1 cellular context compared by ENCODE assay signal in genomic region chr6:5025911-5026819, GRCh38.
A peak's percentile ranks its signal among the peaks of the same experiment; 100 is the strongest.
TF ChIP-seq lines count a peak whose summit lies in the region.

No MANE protein-coding gene starts in this region.

TF ChIP-seq in HEK293, 187 proteins besides CTCF, POLR2A, EP300 and RAD21 (continued from another document):
- TF ChIP-seq, protein P1, sequence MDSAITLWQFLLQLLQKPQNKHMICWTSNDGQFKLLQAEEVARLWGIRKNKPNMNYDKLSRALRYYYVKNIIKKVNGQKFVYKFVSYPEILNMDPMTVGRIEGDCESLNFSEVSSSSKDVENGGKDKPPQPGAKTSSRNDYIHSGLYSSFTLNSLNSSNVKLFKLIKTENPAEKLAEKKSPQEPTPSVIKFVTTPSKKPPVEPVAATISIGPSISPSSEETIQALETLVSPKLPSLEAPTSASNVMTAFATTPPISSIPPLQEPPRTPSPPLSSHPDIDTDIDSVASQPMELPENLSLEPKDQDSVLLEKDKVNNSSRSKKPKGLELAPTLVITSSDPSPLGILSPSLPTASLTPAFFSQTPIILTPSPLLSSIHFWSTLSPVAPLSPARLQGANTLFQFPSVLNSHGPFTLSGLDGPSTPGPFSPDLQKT (IDR thresholded peaks at IDR 0.05; ENCODE audit: borderline replicate concordance, low read depth, low read length), result no peak
- TF ChIP-seq ZNF645 (tag by site-specific recombination; IDR thresholded peaks at IDR 0.05) (no peak), ZBTB1 (tag by site-specific recombination; IDR thresholded peaks at IDR 0.05) (no peak), HIC1 (tag by site-specific recombination; IDR thresholded peaks at IDR 0.05) (no peak), ZNF555 (tag by site-specific recombination; conservative IDR thresholded peaks at IDR 0.05) (no peak), ZNF214 (tag by site-specific recombination; IDR thresholded peaks at IDR 0.05; ENCODE audit: borderline replicate concordance) (no peak), ZNF292 (tag by site-specific recombination; IDR thresholded peaks at IDR 0.05; ENCODE audit: borderline replicate concordance, low read depth) (no peak), ZNF529 (tag by site-specific recombination; IDR thresholded peaks at IDR 0.05; ENCODE audit: insufficient replicate concordance) (no peak), HOXA7 (CRISPR knock-in tag; IDR thresholded peaks at IDR 0.05; ENCODE audit: borderline replicate concordance) (no peak), KLF1 (tag by site-specific recombination; IDR thresholded peaks at IDR 0.05) (no peak), ZNF423 (tag by site-specific recombination; IDR thresholded peaks at IDR 0.05) (no peak), MYNN (tag by site-specific recombination; IDR thresholded peaks at IDR 0.05; ENCODE audit: borderline replicate concordance) (no peak), ZNF175 (tag by site-specific recombination; IDR thresholded peaks at IDR 0.05) (no peak), ZNF221 (tag by site-specific recombination; IDR thresholded peaks at IDR 0.05; ENCODE audit: borderline replicate concordance) (no peak), OVOL3 (tag by site-specific recombination; IDR thresholded peaks at IDR 0.05) (no peak), ZBTB20 (tag by site-specific recombination; IDR thresholded peaks at IDR 0.05) (no peak), SP7 (tag by site-specific recombination; IDR thresholded peaks at IDR 0.05) (no peak), ZNF37A (tag by site-specific recombination; IDR thresholded peaks at IDR 0.05) (no peak), ZNF157 (tag by site-specific recombination; IDR thresholded peaks at IDR 0.05) (no peak), ZBTB8A (tag by site-specific recombination; IDR thresholded peaks at IDR 0.05) (0 out of 2 replicates have a peak, but pooled peaks have one; percentile 25), ZNF785 (tag by site-specific recombination; IDR thresholded peaks at IDR 0.05) (no peak), ZNF18 (tag by site-specific recombination; IDR thresholded peaks at IDR 0.05) (no peak), ZNF561 (tag by site-specific recombination; IDR thresholded peaks at IDR 0.05; ENCODE audit: borderline replicate concordance) (no peak), ZFP37 (tag by site-specific recombination; IDR thresholded peaks at IDR 0.05) (no peak), ZFP3 (tag by site-specific recombination; IDR thresholded peaks at IDR 0.05; ENCODE audit: low read depth) (no peak), ZNF341 (tag by site-specific recombination; IDR thresholded peaks at IDR 0.05; ENCODE audit: low read depth) (peak; percentile 93), MEIS1 (CRISPR knock-in tag; IDR thresholded peaks at IDR 0.05; ENCODE audit: borderline replicate concordance) (no peak), GLIS2 (tag by site-specific recombination; IDR thresholded peaks at IDR 0.05) (peak; percentile 51)
- TF ChIP-seq, protein P2, sequence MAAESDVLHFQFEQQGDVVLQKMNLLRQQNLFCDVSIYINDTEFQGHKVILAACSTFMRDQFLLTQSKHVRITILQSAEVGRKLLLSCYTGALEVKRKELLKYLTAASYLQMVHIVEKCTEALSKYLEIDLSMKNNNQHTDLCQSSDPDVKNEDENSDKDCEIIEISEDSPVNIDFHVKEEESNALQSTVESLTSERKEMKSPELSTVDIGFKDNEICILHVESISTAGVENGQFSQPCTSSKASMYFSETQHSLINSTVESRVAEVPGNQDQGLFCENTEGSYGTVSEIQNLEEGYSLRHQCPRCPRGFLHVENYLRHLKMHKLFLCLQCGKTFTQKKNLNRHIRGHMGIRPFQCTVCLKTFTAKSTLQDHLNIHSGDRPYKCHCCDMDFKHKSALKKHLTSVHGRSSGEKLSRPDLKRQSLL (tag by site-specific recombination; IDR thresholded peaks at IDR 0.05), result no peak
- TF ChIP-seq, protein P3, sequence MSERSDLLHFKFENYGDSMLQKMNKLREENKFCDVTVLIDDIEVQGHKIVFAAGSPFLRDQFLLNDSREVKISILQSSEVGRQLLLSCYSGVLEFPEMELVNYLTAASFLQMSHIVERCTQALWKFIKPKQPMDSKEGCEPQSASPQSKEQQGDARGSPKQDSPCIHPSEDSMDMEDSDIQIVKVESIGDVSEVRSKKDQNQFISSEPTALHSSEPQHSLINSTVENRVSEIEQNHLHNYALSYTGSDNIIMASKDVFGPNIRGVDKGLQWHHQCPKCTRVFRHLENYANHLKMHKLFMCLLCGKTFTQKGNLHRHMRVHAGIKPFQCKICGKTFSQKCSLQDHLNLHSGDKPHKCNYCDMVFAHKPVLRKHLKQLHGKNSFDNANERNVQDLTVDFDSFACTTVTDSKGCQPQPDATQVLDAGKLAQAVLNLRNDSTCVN (tag by site-specific recombination; optimal IDR thresholded peaks at IDR 0.05), result peak; percentile 7
- TF ChIP-seq, protein P4, sequence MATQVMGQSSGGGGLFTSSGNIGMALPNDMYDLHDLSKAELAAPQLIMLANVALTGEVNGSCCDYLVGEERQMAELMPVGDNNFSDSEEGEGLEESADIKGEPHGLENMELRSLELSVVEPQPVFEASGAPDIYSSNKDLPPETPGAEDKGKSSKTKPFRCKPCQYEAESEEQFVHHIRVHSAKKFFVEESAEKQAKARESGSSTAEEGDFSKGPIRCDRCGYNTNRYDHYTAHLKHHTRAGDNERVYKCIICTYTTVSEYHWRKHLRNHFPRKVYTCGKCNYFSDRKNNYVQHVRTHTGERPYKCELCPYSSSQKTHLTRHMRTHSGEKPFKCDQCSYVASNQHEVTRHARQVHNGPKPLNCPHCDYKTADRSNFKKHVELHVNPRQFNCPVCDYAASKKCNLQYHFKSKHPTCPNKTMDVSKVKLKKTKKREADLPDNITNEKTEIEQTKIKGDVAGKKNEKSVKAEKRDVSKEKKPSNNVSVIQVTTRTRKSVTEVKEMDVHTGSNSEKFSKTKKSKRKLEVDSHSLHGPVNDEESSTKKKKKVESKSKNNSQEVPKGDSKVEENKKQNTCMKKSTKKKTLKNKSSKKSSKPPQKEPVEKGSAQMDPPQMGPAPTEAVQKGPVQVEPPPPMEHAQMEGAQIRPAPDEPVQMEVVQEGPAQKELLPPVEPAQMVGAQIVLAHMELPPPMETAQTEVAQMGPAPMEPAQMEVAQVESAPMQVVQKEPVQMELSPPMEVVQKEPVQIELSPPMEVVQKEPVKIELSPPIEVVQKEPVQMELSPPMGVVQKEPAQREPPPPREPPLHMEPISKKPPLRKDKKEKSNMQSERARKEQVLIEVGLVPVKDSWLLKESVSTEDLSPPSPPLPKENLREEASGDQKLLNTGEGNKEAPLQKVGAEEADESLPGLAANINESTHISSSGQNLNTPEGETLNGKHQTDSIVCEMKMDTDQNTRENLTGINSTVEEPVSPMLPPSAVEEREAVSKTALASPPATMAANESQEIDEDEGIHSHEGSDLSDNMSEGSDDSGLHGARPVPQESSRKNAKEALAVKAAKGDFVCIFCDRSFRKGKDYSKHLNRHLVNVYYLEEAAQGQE (tag by site-specific recombination; IDR thresholded peaks at IDR 0.05), result peak; percentile 85
- TF ChIP-seq, protein P5, sequence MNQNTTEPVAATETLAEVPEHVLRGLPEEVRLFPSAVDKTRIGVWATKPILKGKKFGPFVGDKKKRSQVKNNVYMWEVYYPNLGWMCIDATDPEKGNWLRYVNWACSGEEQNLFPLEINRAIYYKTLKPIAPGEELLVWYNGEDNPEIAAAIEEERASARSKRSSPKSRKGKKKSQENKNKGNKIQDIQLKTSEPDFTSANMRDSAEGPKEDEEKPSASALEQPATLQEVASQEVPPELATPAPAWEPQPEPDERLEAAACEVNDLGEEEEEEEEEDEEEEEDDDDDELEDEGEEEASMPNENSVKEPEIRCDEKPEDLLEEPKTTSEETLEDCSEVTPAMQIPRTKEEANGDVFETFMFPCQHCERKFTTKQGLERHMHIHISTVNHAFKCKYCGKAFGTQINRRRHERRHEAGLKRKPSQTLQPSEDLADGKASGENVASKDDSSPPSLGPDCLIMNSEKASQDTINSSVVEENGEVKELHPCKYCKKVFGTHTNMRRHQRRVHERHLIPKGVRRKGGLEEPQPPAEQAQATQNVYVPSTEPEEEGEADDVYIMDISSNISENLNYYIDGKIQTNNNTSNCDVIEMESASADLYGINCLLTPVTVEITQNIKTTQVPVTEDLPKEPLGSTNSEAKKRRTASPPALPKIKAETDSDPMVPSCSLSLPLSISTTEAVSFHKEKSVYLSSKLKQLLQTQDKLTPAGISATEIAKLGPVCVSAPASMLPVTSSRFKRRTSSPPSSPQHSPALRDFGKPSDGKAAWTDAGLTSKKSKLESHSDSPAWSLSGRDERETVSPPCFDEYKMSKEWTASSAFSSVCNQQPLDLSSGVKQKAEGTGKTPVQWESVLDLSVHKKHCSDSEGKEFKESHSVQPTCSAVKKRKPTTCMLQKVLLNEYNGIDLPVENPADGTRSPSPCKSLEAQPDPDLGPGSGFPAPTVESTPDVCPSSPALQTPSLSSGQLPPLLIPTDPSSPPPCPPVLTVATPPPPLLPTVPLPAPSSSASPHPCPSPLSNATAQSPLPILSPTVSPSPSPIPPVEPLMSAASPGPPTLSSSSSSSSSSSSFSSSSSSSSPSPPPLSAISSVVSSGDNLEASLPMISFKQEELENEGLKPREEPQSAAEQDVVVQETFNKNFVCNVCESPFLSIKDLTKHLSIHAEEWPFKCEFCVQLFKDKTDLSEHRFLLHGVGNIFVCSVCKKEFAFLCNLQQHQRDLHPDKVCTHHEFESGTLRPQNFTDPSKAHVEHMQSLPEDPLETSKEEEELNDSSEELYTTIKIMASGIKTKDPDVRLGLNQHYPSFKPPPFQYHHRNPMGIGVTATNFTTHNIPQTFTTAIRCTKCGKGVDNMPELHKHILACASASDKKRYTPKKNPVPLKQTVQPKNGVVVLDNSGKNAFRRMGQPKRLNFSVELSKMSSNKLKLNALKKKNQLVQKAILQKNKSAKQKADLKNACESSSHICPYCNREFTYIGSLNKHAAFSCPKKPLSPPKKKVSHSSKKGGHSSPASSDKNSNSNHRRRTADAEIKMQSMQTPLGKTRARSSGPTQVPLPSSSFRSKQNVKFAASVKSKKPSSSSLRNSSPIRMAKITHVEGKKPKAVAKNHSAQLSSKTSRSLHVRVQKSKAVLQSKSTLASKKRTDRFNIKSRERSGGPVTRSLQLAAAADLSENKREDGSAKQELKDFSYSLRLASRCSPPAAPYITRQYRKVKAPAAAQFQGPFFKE (tag by site-specific recombination; IDR thresholded peaks at IDR 0.05; ENCODE audit: borderline replicate concordance), result no peak
- TF ChIP-seq, protein P6, sequence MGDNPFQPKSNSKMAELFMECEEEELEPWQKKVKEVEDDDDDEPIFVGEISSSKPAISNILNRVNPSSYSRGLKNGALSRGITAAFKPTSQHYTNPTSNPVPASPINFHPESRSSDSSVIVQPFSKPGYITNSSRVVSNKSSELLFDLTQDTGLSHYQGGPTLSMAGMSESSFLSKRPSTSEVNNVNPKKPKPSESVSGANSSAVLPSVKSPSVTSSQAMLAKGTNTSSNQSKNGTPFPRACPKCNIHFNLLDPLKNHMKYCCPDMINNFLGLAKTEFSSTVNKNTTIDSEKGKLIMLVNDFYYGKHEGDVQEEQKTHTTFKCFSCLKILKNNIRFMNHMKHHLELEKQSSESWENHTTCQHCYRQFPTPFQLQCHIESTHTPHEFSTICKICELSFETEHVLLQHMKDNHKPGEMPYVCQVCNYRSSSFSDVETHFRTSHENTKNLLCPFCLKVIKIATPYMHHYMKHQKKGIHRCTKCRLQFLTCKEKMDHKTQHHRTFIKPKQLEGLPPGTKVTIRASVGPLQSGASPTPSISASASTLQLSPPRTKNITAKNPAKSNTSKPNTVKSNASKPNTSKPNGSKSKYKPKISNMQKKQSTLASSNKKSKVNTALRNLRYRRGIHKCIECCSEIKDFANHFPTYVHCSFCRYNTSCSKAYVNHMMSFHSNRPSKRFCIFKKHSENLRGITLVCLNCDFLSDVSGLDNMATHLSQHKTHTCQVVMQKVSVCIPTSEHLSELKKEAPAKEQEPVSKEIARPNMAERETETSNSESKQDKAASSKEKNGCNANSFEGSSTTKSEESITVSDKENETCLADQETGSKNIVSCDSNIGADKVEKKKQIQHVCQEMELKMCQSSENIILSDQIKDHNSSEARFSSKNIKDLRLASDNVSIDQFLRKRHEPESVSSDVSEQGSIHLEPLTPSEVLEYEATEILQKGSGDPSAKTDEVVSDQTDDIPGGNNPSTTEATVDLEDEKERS (tag by site-specific recombination; IDR thresholded peaks at IDR 0.05), result no peak
TF ChIP-seq in HEK293: peak in this region for 25.
